In genomic region chr17:4969551-4970231, GRCh38 we compare ENCODE assay signal across 8 cellular contexts. TPM values are rescaled to one million over a fixed set of nuclear protein-coding genes. Genes with fewer than 3 reads are reported as not detected.
DNase-seq lines count a peak whose midpoint lies in the region; ATAC-seq and TF ChIP-seq lines count a peak whose summit lies in the region.

No MANE protein-coding gene starts in this region.

- H3K4me1 ChIP-seq in heart right ventricle (peaks cover 22 to 67% (median 52%) of the 10 kb centered on the region in 9 donors), tibial nerve (peaks cover 0 to 44% (median 22%) of the 10 kb centered on the region in 4 donors)

- intact Hi-C loops in heart right ventricle (cut with DNase I) (loop anchor here in 2 of 10 donors (1.0 to 5.0 kb wide), 2 partner anchors 30 to 62 kb away; no protein-coding TSS in a partner anchor), Right ventricle myocardium superior (cut with DNase I) (no loop called here)

- H3K4me3 Mint-ChIP-seq in activated naive CD8-positive, alpha-beta T cell treated with anti-CD3 and anti-CD28 coated beads, Interleukin-2, amount 50 U/mL, for 24 hours = no peak overlapping the region
- H3K4me3 Mint-ChIP-seq in endothelial cell (ENCODE audit: unreplicated experiment) = no peak overlapping the region

- ATAC-seq in heart right ventricle = no peak
- ATAC-seq in Right ventricle myocardium superior (ENCODE audit: poor library complexity) = no peak
- peak; percentile 31 for ATAC-seq in activated naive CD8-positive, alpha-beta T cell treated with anti-CD3 and anti-CD28 coated beads, Interleukin-2, amount 50 U/mL, for 24 hours
- peak; percentile 21 for ATAC-seq in left lobe of liver
- no peak for ATAC-seq in GM21528 (IDR thresholded peaks at IDR 0.05; ENCODE audit: low FRiP score, unreplicated experiment)

- no peak overlapping the region for H3K4me3 ChIP-seq in heart right ventricle
- H3K4me3 ChIP-seq in tibial nerve = peak overlapping the region in 1 of 4 donors; percentile 76

- no peak for TF ChIP-seq EP300 in tibial nerve (IDR thresholded peaks at IDR 0.05)

- in situ Hi-C loops in GM13977 (cut with MboI; ENCODE audit: low pct_unique_long_range_greater_than_20kb, low sequenced_read_pairs, unreplicated experiment) = loop anchor here (10.0 kb wide), 1 partner anchor 95 kb away; no protein-coding TSS in a partner anchor

- no peak overlapping the region for H3K27ac Mint-ChIP-seq in activated naive CD8-positive, alpha-beta T cell treated with anti-CD3 and anti-CD28 coated beads, Interleukin-2, amount 50 U/mL, for 24 hours
- H3K27ac Mint-ChIP-seq in endothelial cell (ENCODE audit: unreplicated experiment) = no peak overlapping the region

- peaks cover 4% of the 10 kb centered on the region for H3K27me3 Mint-ChIP-seq in activated naive CD8-positive, alpha-beta T cell treated with anti-CD3 and anti-CD28 coated beads, Interleukin-2, amount 50 U/mL, for 24 hours
- peaks cover 12% of the 10 kb centered on the region for H3K27me3 Mint-ChIP-seq in endothelial cell (ENCODE audit: unreplicated experiment)

- WGBS in heart right ventricle, 2 donors = 82 to 86% methylated on average over 17 of the region's 17 CpGs
- 58 to 65% methylated on average over 17 of the region's 17 CpGs for WGBS in tibial nerve, 2 donors

- TF ChIP-seq POLR2A in tibial nerve (IDR thresholded peaks at IDR 0.05) = no peak

- H3K27me3 ChIP-seq in heart right ventricle (no peaks in the 10 kb centered on the region), tibial nerve (no peaks in the 10 kb centered on the region)

- H3K9me3 Mint-ChIP-seq in activated naive CD8-positive, alpha-beta T cell treated with anti-CD3 and anti-CD28 coated beads, Interleukin-2, amount 50 U/mL, for 24 hours = no peaks in the 10 kb centered on the region
- H3K9me3 Mint-ChIP-seq in endothelial cell (ENCODE audit: unreplicated experiment) = no peaks in the 10 kb centered on the region

- no peak for DNase-seq in heart right ventricle
- DNase-seq in Right ventricle myocardium superior = no peak
- peak; percentile 62 for DNase-seq in activated naive CD8-positive, alpha-beta T cell treated with anti-CD3 and anti-CD28 coated beads, Interleukin-2, amount 50 U/mL, for 24 hours
- DNase-seq in left lobe of liver (ENCODE audit: low spot score) = peak; percentile 78
- DNase-seq in tibial nerve (ENCODE audit: low spot score in 2 of 2) = no peak
- DNase-seq in GM13977 (ENCODE audit: low spot score) = no peak
- no peak for DNase-seq in endothelial cell (ENCODE audit: low spot score)

- H3K9me3 ChIP-seq in heart right ventricle = no peaks in the 10 kb centered on the region
- no peaks in the 10 kb centered on the region for H3K9me3 ChIP-seq in tibial nerve

- H3K36me3 ChIP-seq in heart right ventricle (peaks cover 0 to 70% (median 23%) of the 10 kb centered on the region in 9 donors), tibial nerve (peaks cover 4 to 53% (median 19%) of the 10 kb centered on the region in 3 donors)

- peaks cover 44% of the 10 kb centered on the region for H3K4me1 Mint-ChIP-seq in activated naive CD8-positive, alpha-beta T cell treated with anti-CD3 and anti-CD28 coated beads, Interleukin-2, amount 50 U/mL, for 24 hours
- peaks cover 12% of the 10 kb centered on the region for H3K4me1 Mint-ChIP-seq in endothelial cell (ENCODE audit: unreplicated experiment)

- TF ChIP-seq CTCF in heart right ventricle (IDR thresholded peaks at IDR 0.05) (no peak), tibial nerve (IDR thresholded peaks at IDR 0.05) (no peak), GM13977 (IDR thresholded peaks at IDR 0.05; ENCODE audit: extremely low read depth, insufficient read depth, missing control alignments) (no peak), endothelial cell (IDR thresholded peaks at IDR 0.05; ENCODE audit: unreplicated experiment) (no peak)

- H3K27ac ChIP-seq in heart right ventricle = peak overlapping the region in 8 of 10 donors; percentile 29 to 97 (median 96)
- peak overlapping the region; percentile 74 to 95 (median 92) for H3K27ac ChIP-seq in tibial nerve

- H3K36me3 Mint-ChIP-seq in activated naive CD8-positive, alpha-beta T cell treated with anti-CD3 and anti-CD28 coated beads, Interleukin-2, amount 50 U/mL, for 24 hours (ENCODE audit: low read depth) = peaks cover 48% of the 10 kb centered on the region
- H3K36me3 Mint-ChIP-seq in endothelial cell (ENCODE audit: low read depth, unreplicated experiment) = peaks cover 49% of the 10 kb centered on the region

RNA-seq across cellular contexts. Expression of gene SPAG7, which starts 2.1 kb away (rescaled TPM):
- total RNA-seq in heart right ventricle = 100 to 1,000 TPM in 9 of 10 donors, 10 to 100 TPM in 1; 95.5 to 189 (median 135) TPM
- polyA plus RNA-seq in heart right ventricle = 100 to 1,000 TPM; 134 to 157 TPM
- total RNA-seq in Right ventricle myocardium superior = 158 TPM
- 20.3 TPM for total RNA-seq in left lobe of liver
- total RNA-seq in tibial nerve = 10 to 100 TPM; 36.9 to 70.0 (median 42.0) TPM
- total RNA-seq in endothelial cell (ENCODE audit: unreplicated experiment) = 67.3 TPM

RNA-seq across cellular contexts. Expression of gene CAMTA2, which starts 17.8 kb away (rescaled TPM):
- total RNA-seq in heart right ventricle (10 to 100 TPM; 26.0 to 42.0 (median 33.7) TPM), Right ventricle myocardium superior (29.4 TPM), left lobe of liver (17.7 TPM), tibial nerve (10 to 100 TPM; 15.3 to 46.2 (median 22.5) TPM), endothelial cell (ENCODE audit: unreplicated experiment) (42.3 TPM)
- polyA plus RNA-seq in heart right ventricle = 10 to 100 TPM; 43.1 to 74.3 TPM

RNA-seq across cellular contexts. Expression of gene ENO3, which starts 18.8 kb away (rescaled TPM):
- total RNA-seq in heart right ventricle = 1,000 to 10,000 TPM in 2 of 10 donors, 100 to 1,000 TPM in 8; 609 to 1,418 (median 746) TPM
- polyA plus RNA-seq in heart right ventricle = 1,000 to 10,000 TPM in 1 of 2 donors, 100 to 1,000 TPM in 1; 143 to 1,668 TPM
- total RNA-seq in Right ventricle myocardium superior = 534 TPM
- total RNA-seq in left lobe of liver = 52.7 TPM
- 10 to 100 TPM in 2 of 4 donors, 1 to 10 TPM in 2; 7.5 to 15.3 (median 10.2) TPM for total RNA-seq in tibial nerve
- total RNA-seq in endothelial cell (ENCODE audit: unreplicated experiment) = 7.3 TPM

RNA-seq across cellular contexts. Expression of gene PFN1, which starts 21.4 kb away (rescaled TPM):
- total RNA-seq in heart right ventricle (100 to 1,000 TPM; 144 to 376 (median 160) TPM), Right ventricle myocardium superior (179 TPM), left lobe of liver (254 TPM), tibial nerve (1,000 to 10,000 TPM in 1 of 4 donors, 100 to 1,000 TPM in 3; 422 to 1,004 (median 483) TPM), endothelial cell (ENCODE audit: unreplicated experiment) (874 TPM)
- polyA plus RNA-seq in heart right ventricle = 100 to 1,000 TPM; 170 to 830 TPM

RNA-seq across cellular contexts. Expression of gene INCA1, which starts 27.6 kb away (rescaled TPM):
- total RNA-seq in heart right ventricle = 1 to 10 TPM; 1.8 to 2.9 (median 2.2) TPM
- polyA plus RNA-seq in heart right ventricle = 1 to 10 TPM in 1 of 2 donors, under 1 TPM in 1; 0.83 to 7.8 TPM
- total RNA-seq in Right ventricle myocardium superior = 2.8 TPM
- 0.88 TPM for total RNA-seq in left lobe of liver
- 1 to 10 TPM; 1.2 to 1.8 (median 1.7) TPM for total RNA-seq in tibial nerve
- 2.2 TPM for total RNA-seq in endothelial cell (ENCODE audit: unreplicated experiment)

Comparison
In these comparisons a context has a peak if more than half of its experiments do, and no peak if none do; other contexts are left out.
1. ATAC-seq: peak in activated naive CD8-positive, alpha-beta T cell treated with anti-CD3 and anti-CD28 coated beads, Interleukin-2, amount 50 U/mL, for 24 hours (single experiment) and left lobe of liver (single experiment); none in heart right ventricle (0 of 8), Right ventricle myocardium superior (single experiment) and GM21528 (single experiment).
2. DNase-seq: peak in activated naive CD8-positive, alpha-beta T cell treated with anti-CD3 and anti-CD28 coated beads, Interleukin-2, amount 50 U/mL, for 24 hours (single experiment) and left lobe of liver (single experiment); none in heart right ventricle (0 of 2), Right ventricle myocardium superior (single experiment), tibial nerve (0 of 2), GM13977 (single experiment) and endothelial cell (single experiment).